1 cellular context compared by ENCODE assay signal in genomic region chr19:3284759-3285646, GRCh38.
TF ChIP-seq lines count a peak whose summit lies in the region.

No MANE protein-coding gene starts in this region.

TF ChIP-seq in HepG2, 621 proteins besides CTCF, POLR2A, EP300 and RAD21 (continued from another document and continues in another):
- no peak for TF ChIP-seq ZNF782 (CRISPR knock-in tag; IDR thresholded peaks at IDR 0.05; ENCODE audit: borderline replicate concordance)
- peak; percentile 52 for TF ChIP-seq ZNF687 (CRISPR knock-in tag; IDR thresholded peaks at IDR 0.05)
- TF ChIP-seq ZNF615 (CRISPR knock-in tag; IDR thresholded peaks at IDR 0.05; ENCODE audit: borderline replicate concordance) = no peak
- TF ChIP-seq ZSCAN21 (CRISPR knock-in tag; IDR thresholded peaks at IDR 0.05; ENCODE audit: borderline replicate concordance) = no peak
- TF ChIP-seq MIER2 (CRISPR knock-in tag; IDR thresholded peaks at IDR 0.05) = no peak
- TF ChIP-seq ZFP37 (CRISPR knock-in tag; IDR thresholded peaks at IDR 0.05; ENCODE audit: borderline replicate concordance) = no peak
- TF ChIP-seq ZKSCAN5 (CRISPR knock-in tag; IDR thresholded peaks at IDR 0.05) = no peak
- no peak for TF ChIP-seq SNAPC4 (CRISPR knock-in tag; IDR thresholded peaks at IDR 0.05)
- TF ChIP-seq ZNF639 (CRISPR knock-in tag; conservative IDR thresholded peaks at IDR 0.05) = no peak
- TF ChIP-seq ZFP1 (CRISPR knock-in tag; IDR thresholded peaks at IDR 0.05) = no peak
- TF ChIP-seq ARID5B (CRISPR knock-in tag; IDR thresholded peaks at IDR 0.05) = no peak
- no peak; the same call in 1 of the 2 replicates for TF ChIP-seq KDM5B (CRISPR knock-in tag; IDR thresholded peaks at IDR 0.05; ENCODE audit: borderline replicate concordance)
- no peak for TF ChIP-seq FOXM1 (CRISPR knock-in tag; IDR thresholded peaks at IDR 0.05)
- no peak for TF ChIP-seq HNRNPUL1 (IDR thresholded peaks at IDR 0.05; ENCODE audit: low read depth, low read length)
- no peak for TF ChIP-seq REXO4 (CRISPR knock-in tag; IDR thresholded peaks at IDR 0.05; ENCODE audit: borderline replicate concordance)
- no peak for TF ChIP-seq ZNF567 (CRISPR knock-in tag; IDR thresholded peaks at IDR 0.05; ENCODE audit: borderline replicate concordance)
- no peak for TF ChIP-seq ZBTB3 (CRISPR knock-in tag; IDR thresholded peaks at IDR 0.05; ENCODE audit: borderline replicate concordance, low read depth)
- TF ChIP-seq ZNF354B (CRISPR knock-in tag; IDR thresholded peaks at IDR 0.05) = no peak
- TF ChIP-seq FOXO4 (CRISPR knock-in tag; conservative IDR thresholded peaks at IDR 0.05) = no peak
- TF ChIP-seq ZNF770 (CRISPR knock-in tag; IDR thresholded peaks at IDR 0.05) = no peak
- no peak for TF ChIP-seq ZBTB8A (CRISPR knock-in tag; IDR thresholded peaks at IDR 0.05; ENCODE audit: borderline replicate concordance, low read depth)
- TF ChIP-seq CEBPZ (IDR thresholded peaks at IDR 0.05; ENCODE audit: low read length) = no peak
- no peak for TF ChIP-seq EED (CRISPR knock-in tag; IDR thresholded peaks at IDR 0.05)
- no peak for TF ChIP-seq MBD4 (IDR thresholded peaks at IDR 0.05; ENCODE audit: borderline replicate concordance, low read length)
- TF ChIP-seq ZBTB7A (CRISPR knock-in tag; IDR thresholded peaks at IDR 0.05) = no peak
- TF ChIP-seq CERS6 (CRISPR knock-in tag; IDR thresholded peaks at IDR 0.05) = no peak
